Comparison of ENCODE assay signal across 20 cellular contexts in genomic region chr3:59339818-59340217, GRCh38.
"Had no signal": no experiment of that assay in that cellular context is flagged by ENCODE, and none has a peak within 500 bp of the region (broad histone marks: within the 10 kb centered on the region; RNA-seq: fewer than 3 reads in every experiment).

No MANE protein-coding gene starts in this region.

- H3K79me2 ChIP-seq: hepatocyte had no signal

- H2AFZ ChIP-seq: hepatocyte had no signal

- ATAC-seq: activated CD4-positive, alpha-beta T cell treated with anti-CD3 and anti-CD28 coated beads for 36 hours; activated CD8-positive, alpha-beta T cell treated with anti-CD3 and anti-CD28 coated beads for 36 hours; activated T-cell treated with anti-CD3 and anti-CD28 coated beads, Interleukin-2, amount 50 U/mL, for 72 hours; esophagus mucosa; left lung; mucosa of descending colon; naive thymus-derived CD4-positive, alpha-beta T cell had no signal

- H3K27me3 ChIP-seq: brain microvascular endothelial cell, hepatocyte, left lung, tibial artery, uterus had no signal

- H3K4me3 ChIP-seq: coronary artery, hepatocyte, left lung, mucosa of descending colon, tibial artery, uterus had no signal

- DNase-seq: activated CD4-positive, alpha-beta T cell treated with anti-CD3 and anti-CD28 coated beads for 36 hours; activated CD8-positive, alpha-beta T cell treated with anti-CD3 and anti-CD28 coated beads for 36 hours; activated gamma-delta T cell; activated naive CD8-positive, alpha-beta T cell treated with anti-CD3 and anti-CD28 coated beads for 36 hours; activated T-cell treated with anti-CD3 and anti-CD28 coated beads, Interleukin-2, amount 50 U/mL, for 72 hours; anterior cingulate cortex; brain microvascular endothelial cell; left lung; mammary epithelial cell; mucosa of descending colon; naive thymus-derived CD4-positive, alpha-beta T cell; stimulated activated CD4-positive, alpha-beta T cell treated with anti-CD3 and anti-CD28 coated beads, Interleukin-12 subunit alpha, Interleukin-12 subunit beta, amount 100 ng/mL, for 4 hours; stimulated activated naive CD4-positive, alpha-beta T cell; tibial artery; uterus; WERI-Rb-1 had no signal

- H3K9me3 Mint-ChIP-seq: activated CD8-positive, alpha-beta T cell treated with anti-CD3 and anti-CD28 coated beads for 36 hours; activated naive CD8-positive, alpha-beta T cell treated with anti-CD3 and anti-CD28 coated beads for 36 hours; activated T-cell treated with anti-CD3 and anti-CD28 coated beads, Interleukin-2, amount 50 U/mL, for 72 hours; central memory CD8-positive, alpha-beta T cell had no signal

- H3K4me1 ChIP-seq: tibial artery, uterus had no signal

- H3K27ac ChIP-seq: brain microvascular endothelial cell, coronary artery, hepatocyte, left lung, tibial artery, uterus, WERI-Rb-1 had no signal

- H3K4me2 ChIP-seq: hepatocyte had no signal

- H3K36me3 Mint-ChIP-seq: activated naive CD8-positive, alpha-beta T cell treated with anti-CD3 and anti-CD28 coated beads for 36 hours; naive thymus-derived CD4-positive, alpha-beta T cell had no signal

- H3K36me3 ChIP-seq: brain microvascular endothelial cell, left lung, tibial artery, uterus, WERI-Rb-1 had no signal

- H3K9me3 ChIP-seq: left lung, mucosa of descending colon, tibial artery, uterus had no signal

- H3K4me3 Mint-ChIP-seq: activated CD4-positive, alpha-beta T cell treated with anti-CD3 and anti-CD28 coated beads for 36 hours; activated CD8-positive, alpha-beta T cell treated with anti-CD3 and anti-CD28 coated beads for 36 hours; activated naive CD8-positive, alpha-beta T cell treated with anti-CD3 and anti-CD28 coated beads for 36 hours; activated T-cell treated with anti-CD3 and anti-CD28 coated beads, Interleukin-2, amount 50 U/mL, for 72 hours; central memory CD8-positive, alpha-beta T cell had no signal

- H3K27me3 Mint-ChIP-seq: activated CD4-positive, alpha-beta T cell treated with anti-CD3 and anti-CD28 coated beads for 36 hours; activated CD8-positive, alpha-beta T cell treated with anti-CD3 and anti-CD28 coated beads for 36 hours; activated naive CD8-positive, alpha-beta T cell treated with anti-CD3 and anti-CD28 coated beads for 36 hours; central memory CD8-positive, alpha-beta T cell; naive thymus-derived CD4-positive, alpha-beta T cell had no signal

- H3K27ac Mint-ChIP-seq: activated CD4-positive, alpha-beta T cell treated with anti-CD3 and anti-CD28 coated beads for 36 hours; activated CD8-positive, alpha-beta T cell treated with anti-CD3 and anti-CD28 coated beads for 36 hours; activated naive CD8-positive, alpha-beta T cell treated with anti-CD3 and anti-CD28 coated beads for 36 hours; activated T-cell treated with anti-CD3 and anti-CD28 coated beads, Interleukin-2, amount 50 U/mL, for 72 hours had no signal

- H3K4me1 Mint-ChIP-seq: activated CD4-positive, alpha-beta T cell treated with anti-CD3 and anti-CD28 coated beads for 36 hours had no signal
